In the genomic region with DNA sequence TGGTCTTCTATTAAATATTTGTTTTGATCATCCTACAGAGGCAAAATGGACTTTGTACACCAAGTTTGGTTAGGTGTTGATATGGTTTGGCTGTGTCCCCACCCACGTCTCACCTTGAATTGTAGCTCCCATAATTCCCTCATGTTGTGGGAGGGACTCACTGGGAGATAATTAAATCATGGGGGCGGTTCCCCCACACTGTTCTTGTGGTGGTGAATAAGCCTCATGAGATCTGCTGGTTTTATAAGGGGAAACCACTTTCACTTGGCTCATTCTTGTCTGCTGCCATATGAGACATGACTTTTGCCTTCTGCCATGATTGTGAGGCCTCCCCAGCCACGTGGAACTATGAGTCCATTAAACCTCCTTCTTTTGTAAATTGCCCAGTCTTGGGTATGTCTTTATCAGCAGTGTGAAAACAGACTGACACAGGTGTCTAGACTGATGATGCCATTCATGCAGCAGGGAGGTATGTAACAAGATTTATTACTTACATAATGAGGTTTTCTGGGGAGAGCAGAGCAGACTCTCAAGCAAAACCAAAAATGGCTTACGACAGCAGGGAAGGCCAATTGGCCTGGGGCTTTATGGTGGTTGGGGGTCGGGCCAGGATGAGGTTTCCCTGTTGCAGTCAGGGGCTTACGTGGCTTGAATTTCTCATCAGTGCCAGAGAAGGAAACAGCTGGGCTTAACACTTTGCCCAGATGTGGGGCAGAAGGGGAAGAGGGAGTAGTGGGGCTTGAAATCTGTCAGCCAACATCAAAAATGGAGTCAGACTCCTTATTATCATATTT, we compare ENCODE assay signal across 13 cellular contexts. TPM values are rescaled to one million over a fixed set of nuclear protein-coding genes. Genes with fewer than 3 reads are reported as not detected.
DNase-seq lines count a peak whose midpoint lies in the region; ATAC-seq and TF ChIP-seq lines count a peak whose summit lies in the region.
"Had no signal": no experiment of that assay in that cellular context is flagged by ENCODE, and none has a peak within 500 bp of the region (broad histone marks: within the 10 kb centered on the region; RNA-seq: fewer than 3 reads in every experiment).

No MANE protein-coding gene starts in this region.

- H3K4me1 ChIP-seq in BE2C = no peaks in the 10 kb centered on the region
- H3K4me1 ChIP-seq: uterus had no signal

- H3K4me1 Mint-ChIP-seq in activated naive CD4-positive, alpha-beta T cell treated with anti-CD3 and anti-CD28 coated beads, Interleukin-2, amount 50 U/mL, for 24 hours = peaks cover 26% of the 10 kb centered on the region
- H3K4me1 Mint-ChIP-seq in activated naive CD4-positive, alpha-beta T cell treated with anti-CD3 and anti-CD28 coated beads, Interleukin-2, amount 10 ng/mL, durations not matched to agents 7 days and 5 days = no peaks in the 10 kb centered on the region
- peaks cover 41% of the 10 kb centered on the region for H3K4me1 Mint-ChIP-seq in dendritic cell treated with granulocyte-macrophage colony-stimulating factor and Interleukin-4, amounts not matched to agents 40 ng/mL and 50 ng/mL, for 4 days (ENCODE audit: low read depth)
- peaks cover 25 to 30% of the 10 kb centered on the region in 2 donors for H3K4me1 Mint-ChIP-seq in stimulated activated naive B cell treated with anti-CD40 and anti-IgM and Interleukin-4, amounts not matched to agents 10 μg/mL and 1 μg/mL and 100 μg/mL, for 72 hours
- H3K4me1 Mint-ChIP-seq: nephron had no signal

- no peaks in the 10 kb centered on the region; the same call in 1 of the 2 replicates for H3K27me3 ChIP-seq in BE2C
- H3K27me3 ChIP-seq: uterus had no signal

- peaks cover 15% of the 10 kb centered on the region for H3K9me3 Mint-ChIP-seq in activated naive CD4-positive, alpha-beta T cell treated with anti-CD3 and anti-CD28 coated beads, Interleukin-2, amount 50 U/mL, for 24 hours
- no peaks in the 10 kb centered on the region for H3K9me3 Mint-ChIP-seq in activated naive CD4-positive, alpha-beta T cell treated with anti-CD3 and anti-CD28 coated beads, Interleukin-2, amount 10 ng/mL, durations not matched to agents 7 days and 5 days
- no peaks in the 10 kb centered on the region for H3K9me3 Mint-ChIP-seq in dendritic cell treated with granulocyte-macrophage colony-stimulating factor and Interleukin-4, amounts not matched to agents 40 ng/mL and 50 ng/mL, for 4 days
- H3K9me3 Mint-ChIP-seq in stimulated activated naive B cell treated with anti-CD40 and anti-IgM and Interleukin-4, amounts not matched to agents 10 μg/mL and 1 μg/mL and 100 μg/mL, for 72 hours = peaks cover 6 to 8% of the 10 kb centered on the region in 2 donors
- H3K9me3 Mint-ChIP-seq: nephron had no signal

- ATAC-seq in stimulated activated naive B cell treated with anti-CD40 and anti-IgM and Interleukin-4, amounts not matched to agents 10 μg/mL and 1 μg/mL and 100 μg/mL, for 72 hours (replicated peaks) = peak; percentile 16 to 26
- no peak for ATAC-seq in HG02981 (IDR thresholded peaks at IDR 0.05; ENCODE audit: unreplicated experiment)
- ATAC-seq: Panc1 had no signal

- H3K27me3 Mint-ChIP-seq in activated naive CD4-positive, alpha-beta T cell treated with anti-CD3 and anti-CD28 coated beads, Interleukin-2, amount 50 U/mL, for 24 hours = peaks cover 10% of the 10 kb centered on the region
- peaks cover 15% of the 10 kb centered on the region for H3K27me3 Mint-ChIP-seq in activated naive CD4-positive, alpha-beta T cell treated with anti-CD3 and anti-CD28 coated beads, Interleukin-2, amount 10 ng/mL, durations not matched to agents 7 days and 5 days
- no peaks in the 10 kb centered on the region for H3K27me3 Mint-ChIP-seq in dendritic cell treated with granulocyte-macrophage colony-stimulating factor and Interleukin-4, amounts not matched to agents 40 ng/mL and 50 ng/mL, for 4 days
- H3K27me3 Mint-ChIP-seq in stimulated activated naive B cell treated with anti-CD40 and anti-IgM and Interleukin-4, amounts not matched to agents 10 μg/mL and 1 μg/mL and 100 μg/mL, for 72 hours = no peaks in the 10 kb centered on the region

- H3K36me3 Mint-ChIP-seq in activated naive CD4-positive, alpha-beta T cell treated with anti-CD3 and anti-CD28 coated beads, Interleukin-2, amount 50 U/mL, for 24 hours = peaks cover 4% of the 10 kb centered on the region
- no peaks in the 10 kb centered on the region for H3K36me3 Mint-ChIP-seq in activated naive CD4-positive, alpha-beta T cell treated with anti-CD3 and anti-CD28 coated beads, Interleukin-2, amount 10 ng/mL, durations not matched to agents 7 days and 5 days
- H3K36me3 Mint-ChIP-seq in dendritic cell treated with granulocyte-macrophage colony-stimulating factor and Interleukin-4, amounts not matched to agents 40 ng/mL and 50 ng/mL, for 4 days (ENCODE audit: low read depth) = no peaks in the 10 kb centered on the region
- peaks cover 0 to 14% of the 10 kb centered on the region in 2 donors for H3K36me3 Mint-ChIP-seq in stimulated activated naive B cell treated with anti-CD40 and anti-IgM and Interleukin-4, amounts not matched to agents 10 μg/mL and 1 μg/mL and 100 μg/mL, for 72 hours

- CTCF ChIA-PET in activated naive CD4-positive, alpha-beta T cell treated with anti-CD3 and anti-CD28 coated beads, Interleukin-2, amount 10 ng/mL, durations not matched to agents 7 days and 5 days (lab: Charles Lee) = no interaction called here

- H3K4me3 Mint-ChIP-seq in activated naive CD4-positive, alpha-beta T cell treated with anti-CD3 and anti-CD28 coated beads, Interleukin-2, amount 50 U/mL, for 24 hours = peak overlapping the region; percentile 66
- H3K4me3 Mint-ChIP-seq in activated naive CD4-positive, alpha-beta T cell treated with anti-CD3 and anti-CD28 coated beads, Interleukin-2, amount 10 ng/mL, durations not matched to agents 7 days and 5 days = no peak overlapping the region
- no peak overlapping the region for H3K4me3 Mint-ChIP-seq in dendritic cell treated with granulocyte-macrophage colony-stimulating factor and Interleukin-4, amounts not matched to agents 40 ng/mL and 50 ng/mL, for 4 days
- H3K4me3 Mint-ChIP-seq in stimulated activated naive B cell treated with anti-CD40 and anti-IgM and Interleukin-4, amounts not matched to agents 10 μg/mL and 1 μg/mL and 100 μg/mL, for 72 hours = peak overlapping the region; percentile 35 to 74
- H3K4me3 Mint-ChIP-seq: nephron had no signal

- intact Hi-C loops in dendritic cell treated with granulocyte-macrophage colony-stimulating factor and Interleukin-4, amounts not matched to agents 40 ng/mL and 50 ng/mL, for 4 days (cut with micrococcal nuclease) = no loop called here

- no peaks in the 10 kb centered on the region; the same call in 1 of the 2 replicates for H3K9me3 ChIP-seq in BE2C
- H3K9me3 ChIP-seq: uterus had no signal

- DNase-seq in activated naive CD4-positive, alpha-beta T cell treated with anti-CD3 and anti-CD28 coated beads, Interleukin-2, amount 10 ng/mL, durations not matched to agents 7 days and 5 days = no peak
- peak; percentile 64 for DNase-seq in NCI-H69 (lab: John Stamatoyannopoulos, UW)
- no peak for DNase-seq in stimulated activated naive B cell treated with anti-CD40 and anti-IgM and Interleukin-4, amounts not matched to agents 10 μg/mL and 1 μg/mL and 100 μg/mL, for 72 hours
- no peak for DNase-seq in COLO829 (ENCODE audit: low spot score)
- no peak for DNase-seq in BE2C
- DNase-seq: GF-D8, NCI-H2107, uterus had no signal

- H3K27ac Mint-ChIP-seq in activated naive CD4-positive, alpha-beta T cell treated with anti-CD3 and anti-CD28 coated beads, Interleukin-2, amount 50 U/mL, for 24 hours = peak overlapping the region; percentile 92
- H3K27ac Mint-ChIP-seq in activated naive CD4-positive, alpha-beta T cell treated with anti-CD3 and anti-CD28 coated beads, Interleukin-2, amount 10 ng/mL, durations not matched to agents 7 days and 5 days = no peak overlapping the region
- H3K27ac Mint-ChIP-seq in dendritic cell treated with granulocyte-macrophage colony-stimulating factor and Interleukin-4, amounts not matched to agents 40 ng/mL and 50 ng/mL, for 4 days = peak overlapping the region; percentile 38
- peak overlapping the region; percentile 87 for H3K27ac Mint-ChIP-seq in stimulated activated naive B cell treated with anti-CD40 and anti-IgM and Interleukin-4, amounts not matched to agents 10 μg/mL and 1 μg/mL and 100 μg/mL, for 72 hours

- TF ChIP-seq CTCF in BE2C (IDR thresholded peaks at IDR 0.05; ENCODE audit: low read depth, low read length) = no peak

- H3K36me3 ChIP-seq in BE2C = no peaks in the 10 kb centered on the region
- H3K36me3 ChIP-seq: uterus had no signal

- no peak overlapping the region for H3K4me3 ChIP-seq in BE2C (ENCODE audit: low read depth, low read length)
- H3K4me3 ChIP-seq: uterus had no signal

RNA-seq across cellular contexts. Expression of gene COMMD10, which starts 9.5 kb away (rescaled TPM):
- 67.7 TPM for polyA plus RNA-seq in BE2C (2012; ENCODE audit: insufficient read depth, insufficient read length, low read depth)

RNA-seq across cellular contexts. Expression of gene ARL14EPL, which starts 43.0 kb away (rescaled TPM):
- not detected for polyA plus RNA-seq in BE2C (2012; ENCODE audit: insufficient read depth, insufficient read length, low read depth)

Comparison
In these comparisons a context has a peak if more than half of its experiments do, and no peak if none do; other contexts are left out.
1. H3K4me3 Mint-ChIP-seq: peak in activated naive CD4-positive, alpha-beta T cell treated with anti-CD3 and anti-CD28 coated beads, Interleukin-2, amount 50 U/mL, for 24 hours (single experiment) and stimulated activated naive B cell treated with anti-CD40 and anti-IgM and Interleukin-4, amounts not matched to agents 10 μg/mL and 1 μg/mL and 100 μg/mL, for 72 hours (2 of 2); none in activated naive CD4-positive, alpha-beta T cell treated with anti-CD3 and anti-CD28 coated beads, Interleukin-2, amount 10 ng/mL, durations not matched to agents 7 days and 5 days (single experiment) and dendritic cell treated with granulocyte-macrophage colony-stimulating factor and Interleukin-4, amounts not matched to agents 40 ng/mL and 50 ng/mL, for 4 days (single experiment).